31 cellular contexts compared by ENCODE assay signal in the genomic region with DNA sequence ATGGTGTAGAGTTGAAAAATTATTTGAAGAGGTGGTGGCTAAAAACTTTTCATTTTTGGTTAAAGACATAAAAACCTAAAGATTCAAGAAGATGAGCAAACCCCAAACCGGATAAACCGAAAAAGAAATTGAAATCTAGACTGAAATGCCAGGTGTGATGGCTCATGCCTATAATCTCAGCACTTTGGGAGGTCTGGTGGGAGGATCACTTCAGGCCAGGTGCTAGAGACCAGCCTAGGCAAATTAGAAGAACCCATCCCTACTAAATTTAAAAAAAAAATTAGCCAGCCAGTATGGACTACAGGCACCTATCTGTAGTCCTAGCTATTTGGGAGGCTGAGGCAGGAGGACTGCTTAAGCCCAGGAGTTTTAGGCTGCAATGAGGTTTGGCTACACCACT.
"Had no signal": no experiment of that assay in that cellular context is flagged by ENCODE, and none has a peak within 500 bp of the region (broad histone marks: within the 10 kb centered on the region; RNA-seq: fewer than 3 reads in every experiment).

No MANE protein-coding gene starts in this region.

- ATAC-seq: activated CD8-positive, alpha-beta T cell treated with anti-CD3 and anti-CD28 coated beads for 36 hours; activated naive CD4-positive, alpha-beta T cell treated with anti-CD3 and anti-CD28 coated beads, Interleukin-2, amount 50 U/mL, for 72 hours; activated T-cell treated with anti-CD3 and anti-CD28 coated beads, Interleukin-2, amount 50 U/mL, for 4 hours; activated T-cell treated with anti-CD3 and anti-CD28 coated beads, Interleukin-2, amount 50 U/mL, for 72 hours; activated T-helper 17 cell treated with anti-CD3 and anti-CD28 coated beads, Interleukin-2, amount 50 U/mL, for 72 hours; body of pancreas had no signal

- H3K4me1 ChIP-seq: breast epithelium had no signal

- H3K27me3 ChIP-seq: adrenal gland, body of pancreas, brain microvascular endothelial cell, breast epithelium had no signal

- H3K4me3 ChIP-seq: adrenal gland, body of pancreas, breast epithelium had no signal

- H3K9me3 ChIP-seq: adrenal gland, body of pancreas, breast epithelium had no signal

- H3K27ac ChIP-seq: adrenal gland, body of pancreas, brain microvascular endothelial cell, breast epithelium, VCaP had no signal

- H3K36me3 ChIP-seq: adrenal gland, brain microvascular endothelial cell, breast epithelium had no signal

- DNase-seq: activated B cell treated with CpG ODN at 0.5 μM for 24 hours; activated CD4-positive, alpha-beta memory T cell treated with anti-CD3 and anti-CD28 coated beads for 36 hours; activated CD4-positive, alpha-beta T cell treated with anti-CD3 and anti-CD28 coated beads for 4 hours; activated CD4-positive, alpha-beta T cell treated with anti-CD3 and anti-CD28 coated beads, Interleukin-2, amount 10 ng/mL, durations not matched to agents 24 days and 14 days; activated CD4-positive, alpha-beta T cell treated with anti-CD3 and anti-CD28 coated beads, Interleukin-2, amount 50 U/mL, for 1 hour; activated CD4-positive, alpha-beta T cell treated with anti-CD3 and anti-CD28 coated beads, Interleukin-2, amount 50 U/mL, for 4 hours; activated CD4-positive, CD25-positive, alpha-beta regulatory T cell treated with anti-CD3 and anti-CD28 coated beads, Interleukin-2, amount 50 U/mL, for 72 hours; activated CD8-positive, alpha-beta memory T cell treated with anti-CD3 and anti-CD28 coated beads, Interleukin-2, amount 50 U/mL, for 4 hours; activated CD8-positive, alpha-beta T cell treated with anti-CD3 and anti-CD28 coated beads for 36 hours; activated effector memory CD4-positive, alpha-beta T cell treated with anti-CD3 and anti-CD28 coated beads, Interleukin-2, amount 50 U/mL, for 16 hours; activated gamma-delta T cell treated with Interleukin-2 at 50 U/mL for 16 hours; activated naive CD4-positive, alpha-beta T cell; activated naive CD4-positive, alpha-beta T cell treated with anti-CD3 and anti-CD28 coated beads for 36 hours; activated naive CD4-positive, alpha-beta T cell treated with anti-CD3 and anti-CD28 coated beads, Interleukin-2, amount 50 U/mL, for 16 hours; activated naive CD8-positive, alpha-beta T cell treated with anti-CD3 and anti-CD28 coated beads for 36 hours; activated T-cell treated with anti-CD3 and anti-CD28 coated beads for 4 hours; activated T-cell treated with anti-CD3 and anti-CD28 coated beads, Interleukin-2, amount 50 U/mL, for 1 hour; activated T-cell treated with anti-CD3 and anti-CD28 coated beads, Interleukin-2, amount 50 U/mL, for 4 hours; activated T-cell treated with anti-CD3 and anti-CD28 coated beads, Interleukin-2, amount 50 U/mL, for 72 hours; adrenal gland; amniotic stem cell; aorta; body of pancreas; brain microvascular endothelial cell; central memory CD4-positive, alpha-beta T cell; T-helper 2 cell; T-helper 9 cell had no signal
